ENCODE assay signal across 1 cellular context in the genomic region with DNA sequence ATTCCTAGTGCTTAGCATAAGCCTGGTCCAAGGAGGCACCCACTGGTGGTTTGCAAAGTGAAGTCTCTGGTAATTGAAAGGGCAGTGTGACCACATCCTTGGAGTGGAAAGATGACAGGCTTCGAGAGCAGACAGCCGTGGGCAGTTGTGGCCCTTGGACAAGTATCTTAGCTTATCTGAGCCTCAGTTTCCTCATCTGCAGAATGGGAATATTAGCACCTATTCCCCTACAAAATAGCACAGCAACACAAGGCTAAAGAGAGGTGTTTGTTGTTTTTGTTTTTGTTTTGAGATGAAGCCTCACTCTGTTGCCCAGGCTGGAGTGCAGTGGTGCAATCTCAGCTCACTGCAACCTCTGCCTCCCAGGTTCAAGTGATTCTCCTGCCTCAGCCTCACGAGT.
TF ChIP-seq lines count a peak whose summit lies in the region.

No MANE protein-coding gene starts in this region.

TF ChIP-seq in K562, 482 proteins besides CTCF, POLR2A, EP300 and RAD21 (continued from another document):
- TF ChIP-seq ELF4 (CRISPR knock-in tag; IDR thresholded peaks at IDR 0.05) = no peak
- TF ChIP-seq, protein P1, sequence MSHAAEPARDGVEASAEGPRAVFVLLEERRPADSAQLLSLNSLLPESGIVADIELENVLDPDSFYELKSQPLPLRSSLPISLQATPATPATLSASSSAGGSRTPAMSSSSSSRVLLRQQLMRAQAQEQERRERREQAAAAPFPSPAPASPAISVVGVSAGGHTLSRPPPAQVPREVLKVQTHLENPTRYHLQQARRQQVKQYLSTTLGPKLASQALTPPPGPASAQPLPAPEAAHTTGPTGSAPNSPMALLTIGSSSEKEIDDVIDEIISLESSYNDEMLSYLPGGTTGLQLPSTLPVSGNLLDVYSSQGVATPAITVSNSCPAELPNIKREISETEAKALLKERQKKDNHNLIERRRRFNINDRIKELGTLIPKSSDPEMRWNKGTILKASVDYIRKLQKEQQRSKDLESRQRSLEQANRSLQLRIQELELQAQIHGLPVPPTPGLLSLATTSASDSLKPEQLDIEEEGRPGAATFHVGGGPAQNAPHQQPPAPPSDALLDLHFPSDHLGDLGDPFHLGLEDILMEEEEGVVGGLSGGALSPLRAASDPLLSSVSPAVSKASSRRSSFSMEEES (CRISPR knock-in tag; IDR thresholded peaks at IDR 0.05) = no peak
- no peak for TF ChIP-seq POLR2H (tag; IDR thresholded peaks at IDR 0.05; ENCODE audit: low read depth)
- no peak for TF ChIP-seq PYGO2 (tag; IDR thresholded peaks at IDR 0.05)
- no peak for TF ChIP-seq SMAD4 (CRISPR knock-in tag; conservative IDR thresholded peaks at IDR 0.05)
- TF ChIP-seq RBM25 (IDR thresholded peaks at IDR 0.05; ENCODE audit: low read depth, low read length, severe bottlenecking) = peak; percentile 81
- TF ChIP-seq CC2D1A (IDR thresholded peaks at IDR 0.05) = no peak
- TF ChIP-seq, protein P2, sequence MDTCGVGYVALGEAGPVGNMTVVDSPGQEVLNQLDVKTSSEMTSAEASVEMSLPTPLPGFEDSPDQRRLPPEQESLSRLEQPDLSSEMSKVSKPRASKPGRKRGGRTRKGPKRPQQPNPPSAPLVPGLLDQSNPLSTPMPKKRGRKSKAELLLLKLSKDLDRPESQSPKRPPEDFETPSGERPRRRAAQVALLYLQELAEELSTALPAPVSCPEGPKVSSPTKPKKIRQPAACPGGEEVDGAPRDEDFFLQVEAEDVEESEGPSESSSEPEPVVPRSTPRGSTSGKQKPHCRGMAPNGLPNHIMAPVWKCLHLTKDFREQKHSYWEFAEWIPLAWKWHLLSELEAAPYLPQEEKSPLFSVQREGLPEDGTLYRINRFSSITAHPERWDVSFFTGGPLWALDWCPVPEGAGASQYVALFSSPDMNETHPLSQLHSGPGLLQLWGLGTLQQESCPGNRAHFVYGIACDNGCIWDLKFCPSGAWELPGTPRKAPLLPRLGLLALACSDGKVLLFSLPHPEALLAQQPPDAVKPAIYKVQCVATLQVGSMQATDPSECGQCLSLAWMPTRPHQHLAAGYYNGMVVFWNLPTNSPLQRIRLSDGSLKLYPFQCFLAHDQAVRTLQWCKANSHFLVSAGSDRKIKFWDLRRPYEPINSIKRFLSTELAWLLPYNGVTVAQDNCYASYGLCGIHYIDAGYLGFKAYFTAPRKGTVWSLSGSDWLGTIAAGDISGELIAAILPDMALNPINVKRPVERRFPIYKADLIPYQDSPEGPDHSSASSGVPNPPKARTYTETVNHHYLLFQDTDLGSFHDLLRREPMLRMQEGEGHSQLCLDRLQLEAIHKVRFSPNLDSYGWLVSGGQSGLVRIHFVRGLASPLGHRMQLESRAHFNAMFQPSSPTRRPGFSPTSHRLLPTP (IDR thresholded peaks at IDR 0.05; ENCODE audit: borderline replicate concordance, extremely low read depth, insufficient read length) = no peak
- no peak for TF ChIP-seq TEAD2 (tag; IDR thresholded peaks at IDR 0.05)
- TF ChIP-seq, protein P3, sequence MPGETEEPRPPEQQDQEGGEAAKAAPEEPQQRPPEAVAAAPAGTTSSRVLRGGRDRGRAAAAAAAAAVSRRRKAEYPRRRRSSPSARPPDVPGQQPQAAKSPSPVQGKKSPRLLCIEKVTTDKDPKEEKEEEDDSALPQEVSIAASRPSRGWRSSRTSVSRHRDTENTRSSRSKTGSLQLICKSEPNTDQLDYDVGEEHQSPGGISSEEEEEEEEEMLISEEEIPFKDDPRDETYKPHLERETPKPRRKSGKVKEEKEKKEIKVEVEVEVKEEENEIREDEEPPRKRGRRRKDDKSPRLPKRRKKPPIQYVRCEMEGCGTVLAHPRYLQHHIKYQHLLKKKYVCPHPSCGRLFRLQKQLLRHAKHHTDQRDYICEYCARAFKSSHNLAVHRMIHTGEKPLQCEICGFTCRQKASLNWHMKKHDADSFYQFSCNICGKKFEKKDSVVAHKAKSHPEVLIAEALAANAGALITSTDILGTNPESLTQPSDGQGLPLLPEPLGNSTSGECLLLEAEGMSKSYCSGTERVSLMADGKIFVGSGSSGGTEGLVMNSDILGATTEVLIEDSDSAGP (CRISPR knock-in tag; IDR thresholded peaks at IDR 0.05) = no peak
- TF ChIP-seq BCOR (IDR thresholded peaks at IDR 0.05) = peak; percentile 54
- no peak for TF ChIP-seq NR2C2 (CRISPR knock-in tag; IDR thresholded peaks at IDR 0.05)
- TF ChIP-seq NR2C2 (tag; IDR thresholded peaks at IDR 0.05) = no peak
- TF ChIP-seq ZFP1 (CRISPR knock-in tag; IDR thresholded peaks at IDR 0.05) = no peak
- peak in 1 of 2 experiments; percentile 47; a peak in 1 of 4 replicates for TF ChIP-seq KDM1A (IDR thresholded peaks at IDR 0.05)
- no peak for TF ChIP-seq MBD2 (IDR thresholded peaks at IDR 0.05; ENCODE audit: borderline replicate concordance, low read depth)
- TF ChIP-seq NR4A1 (CRISPR knock-in tag; IDR thresholded peaks at IDR 0.05) = no peak
- no peak for TF ChIP-seq NR4A1 (tag; IDR thresholded peaks at IDR 0.05)
- no peak for TF ChIP-seq SRF (CRISPR knock-in tag; IDR thresholded peaks at IDR 0.05)
- no peak for TF ChIP-seq HNRNPLL (IDR thresholded peaks at IDR 0.05; ENCODE audit: low read depth, low read length, poor library complexity, severe bottlenecking)
- TF ChIP-seq ZNF586 (CRISPR knock-in tag; conservative IDR thresholded peaks at IDR 0.05) = no peak
- no peak for TF ChIP-seq DPF2 (IDR thresholded peaks at IDR 0.05)
- no peak for TF ChIP-seq HEY1 (CRISPR knock-in tag; IDR thresholded peaks at IDR 0.05; ENCODE audit: borderline replicate concordance)
